In the genomic region with DNA sequence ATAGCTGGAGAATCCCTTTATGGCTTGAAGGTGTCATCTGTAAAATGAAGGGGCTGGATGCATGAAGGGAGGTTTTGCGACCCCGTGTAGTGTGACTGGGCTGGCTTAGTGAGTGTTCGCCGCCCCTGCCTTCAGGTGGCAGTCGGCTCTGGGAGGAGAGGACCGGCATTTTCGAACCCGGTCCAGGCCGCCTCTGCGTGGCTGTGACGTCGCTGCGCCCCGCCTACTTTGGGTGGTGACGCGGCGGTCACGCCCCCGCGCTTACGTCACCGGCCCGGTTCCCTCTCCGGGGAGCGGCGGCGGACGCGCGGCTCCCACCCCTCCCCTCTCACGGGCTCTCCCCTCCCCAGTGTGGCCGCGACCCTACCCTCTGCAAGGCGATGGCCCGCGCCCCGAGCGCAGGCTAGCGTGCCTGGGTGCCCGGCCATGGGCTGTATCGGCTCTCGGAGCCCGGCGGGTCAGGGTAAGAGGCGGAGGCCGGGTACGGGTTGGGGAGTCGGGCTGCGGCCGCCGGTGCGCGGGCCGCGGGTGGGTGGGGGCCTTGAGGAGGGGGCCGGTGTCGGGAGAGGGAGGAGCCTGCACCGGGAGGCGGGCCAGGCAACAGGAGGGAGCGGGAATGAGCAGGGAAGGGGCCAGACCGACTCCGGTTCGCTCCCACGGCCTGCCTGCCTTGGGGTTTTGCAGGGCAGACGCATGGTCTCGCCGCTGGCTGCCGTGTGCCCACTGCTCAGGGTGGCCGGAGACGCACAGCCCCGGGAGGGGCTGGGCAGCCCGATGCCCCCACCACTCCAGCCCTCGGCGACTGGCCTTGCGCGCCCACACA, we compare ENCODE assay signal across 1 cellular context.
TF ChIP-seq lines count a peak whose summit lies in the region.

No MANE protein-coding gene starts in this region.

TF ChIP-seq in HCT116, 20 proteins besides CTCF, POLR2A, EP300 and RAD21 (continued from another document):
- TF ChIP-seq, protein P1, sequence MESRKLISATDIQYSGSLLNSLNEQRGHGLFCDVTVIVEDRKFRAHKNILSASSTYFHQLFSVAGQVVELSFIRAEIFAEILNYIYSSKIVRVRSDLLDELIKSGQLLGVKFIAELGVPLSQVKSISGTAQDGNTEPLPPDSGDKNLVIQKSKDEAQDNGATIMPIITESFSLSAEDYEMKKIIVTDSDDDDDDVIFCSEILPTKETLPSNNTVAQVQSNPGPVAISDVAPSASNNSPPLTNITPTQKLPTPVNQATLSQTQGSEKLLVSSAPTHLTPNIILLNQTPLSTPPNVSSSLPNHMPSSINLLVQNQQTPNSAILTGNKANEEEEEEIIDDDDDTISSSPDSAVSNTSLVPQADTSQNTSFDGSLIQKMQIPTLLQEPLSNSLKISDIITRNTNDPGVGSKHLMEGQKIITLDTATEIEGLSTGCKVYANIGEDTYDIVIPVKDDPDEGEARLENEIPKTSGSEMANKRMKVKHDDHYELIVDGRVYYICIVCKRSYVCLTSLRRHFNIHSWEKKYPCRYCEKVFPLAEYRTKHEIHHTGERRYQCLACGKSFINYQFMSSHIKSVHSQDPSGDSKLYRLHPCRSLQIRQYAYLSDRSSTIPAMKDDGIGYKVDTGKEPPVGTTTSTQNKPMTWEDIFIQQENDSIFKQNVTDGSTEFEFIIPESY (IDR thresholded peaks at IDR 0.05; ENCODE audit: extremely low read depth, insufficient replicate concordance, low read length), result no peak
